18 cellular contexts compared by ENCODE assay signal in the genomic region with DNA sequence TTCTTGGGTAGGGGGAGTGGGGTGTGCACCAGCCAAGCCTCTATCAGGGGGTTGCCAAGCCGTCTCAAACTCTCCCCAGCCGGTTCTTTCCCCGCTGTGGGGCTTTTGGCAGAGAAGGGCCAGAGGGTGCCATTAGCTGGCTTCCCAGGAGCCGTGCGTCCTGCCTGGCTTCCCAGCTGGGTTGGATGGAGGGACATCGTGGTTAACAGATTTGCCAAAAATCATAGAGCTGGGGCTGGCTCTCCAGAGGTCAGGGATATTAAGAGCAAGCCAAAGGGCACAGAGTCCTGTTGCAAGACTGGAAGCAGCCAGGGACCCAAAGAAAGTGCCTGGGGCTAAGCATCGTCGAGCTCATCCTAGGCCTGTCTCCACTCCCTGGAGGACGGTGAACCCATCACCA.
DNase-seq lines count a peak whose midpoint lies in the region; ATAC-seq and TF ChIP-seq lines count a peak whose summit lies in the region.
"Had no signal": no experiment of that assay in that cellular context is flagged by ENCODE, and none has a peak within 500 bp of the region (broad histone marks: within the 10 kb centered on the region; RNA-seq: fewer than 3 reads in every experiment).

No MANE protein-coding gene starts in this region.

- 94 to 95% methylated on average over 9 of the region's 9 CpGs for WGBS in esophagus, 2 donors
- 91% methylated on average over 6 of the region's 9 CpGs for WGBS in mesenchymal stem cell

- no peaks in the 10 kb centered on the region for H3K79me2 ChIP-seq in Loucy (ENCODE audit: insufficient read depth, low read length)

- DNase-seq in mesenchymal stem cell (no peak), NCI-H345 (lab: John Stamatoyannopoulos, UW) (no peak), EL (no peak)
- DNase-seq: ACHN; BE2C; CD4-positive, alpha-beta memory T cell; DMS153; DMS79; GF-D8; GOT3; H7; HFFc6; IMR-90 had no signal

- no peaks in the 10 kb centered on the region for H4K20me1 ChIP-seq in Loucy (ENCODE audit: insufficient read depth, low read length, poor library complexity, severe bottlenecking)

- no peak overlapping the region for H3K23ac ChIP-seq in mesenchymal stem cell (ENCODE audit: low read length in 2 of 2)

- H3K9me2 ChIP-seq in Loucy (replicated peaks; ENCODE audit: low read depth, low read length) = no peaks in the 10 kb centered on the region

- no peak for ATAC-seq in GM18858 (IDR thresholded peaks at IDR 0.05; ENCODE audit: unreplicated experiment)
- ATAC-seq: HCT116 had no signal

- H4K8ac ChIP-seq in mesenchymal stem cell (ENCODE audit: low read length) = no peak overlapping the region

- H2BK5ac ChIP-seq in mesenchymal stem cell (ENCODE audit: low read depth, low read length, poor library complexity, severe bottlenecking) = no peak overlapping the region

- peak overlapping the region; percentile 5 to 76 for H3K27ac ChIP-seq in esophagus (ENCODE audit: low read depth in 2 of 2, low read length in 1 of 2)
- H3K27ac ChIP-seq in mesenchymal stem cell (ENCODE audit: low read length, poor library complexity, severe bottlenecking) = no peak overlapping the region
- H3K27ac ChIP-seq: HL-60 had no signal

- H3K4me2 ChIP-seq in Loucy (ENCODE audit: low read depth, low read length, poor library complexity, severe bottlenecking) = no peak overlapping the region
- no peak overlapping the region for H3K4me2 ChIP-seq in mesenchymal stem cell (ENCODE audit: low read length, poor library complexity, severe bottlenecking)

- H3F3A ChIP-seq in Loucy (ENCODE audit: low read depth) = no peaks in the 10 kb centered on the region

- H3K9ac ChIP-seq in Loucy (ENCODE audit: low read depth, low read length, poor library complexity, severe bottlenecking) (peak overlapping the region; percentile 78), mesenchymal stem cell (ENCODE audit: low read length) (no peak overlapping the region)

- H2BK120ac ChIP-seq in mesenchymal stem cell (ENCODE audit: low read depth, low read length) = no peak overlapping the region

- H3K9me3 ChIP-seq in Loucy (ENCODE audit: insufficient read depth, low read depth, low read length) (no peaks in the 10 kb centered on the region), esophagus (ENCODE audit: control insufficient read depth in 2 of 2, insufficient read depth in 1 of 2, low read depth in 1 of 2, low read length in 1 of 2) (no peaks in the 10 kb centered on the region), mesenchymal stem cell (ENCODE audit: control insufficient read depth, low read length) (peaks cover 3% of the 10 kb centered on the region)
- H3K9me3 ChIP-seq: BE2C had no signal

- no peak overlapping the region for H3K18ac ChIP-seq in mesenchymal stem cell (ENCODE audit: low read depth in 1 of 2, low read length in 2 of 2)

- TF ChIP-seq CTCF in Loucy (conservative IDR thresholded peaks at IDR 0.05; ENCODE audit: low read length) = no peak

- H3K4me3 ChIP-seq in Loucy (ENCODE audit: low read length, poor library complexity, severe bottlenecking) = no peak overlapping the region
- no peak overlapping the region for H3K4me3 ChIP-seq in esophagus (ENCODE audit: low read depth in 1 of 2, low read length in 2 of 2)
- H3K4me3 ChIP-seq in mesenchymal stem cell (ENCODE audit: insufficient read depth in 1 of 2, low read depth in 1 of 2, low read length in 2 of 2) = no peak overlapping the region

- H3K27me3 ChIP-seq in Loucy (ENCODE audit: insufficient read depth, low read length, poor library complexity, severe bottlenecking) = no peaks in the 10 kb centered on the region
- no peaks in the 10 kb centered on the region for H3K27me3 ChIP-seq in esophagus (ENCODE audit: control insufficient read depth in 1 of 2, insufficient read depth in 2 of 2, low read length in 2 of 2)
- H3K27me3 ChIP-seq in mesenchymal stem cell (ENCODE audit: control insufficient read depth in 1 of 2, insufficient read depth in 1 of 2, low read length in 2 of 2) = peaks cover 9 to 81% of the 10 kb centered on the region in 2 experiments
- H3K27me3 ChIP-seq: BE2C had no signal

- H3K36me3 ChIP-seq in Loucy (ENCODE audit: insufficient read depth, low read length) = no peaks in the 10 kb centered on the region
- H3K36me3 ChIP-seq in esophagus (ENCODE audit: control insufficient read depth in 2 of 2, insufficient read depth in 2 of 2, low read length in 1 of 2) = no peaks in the 10 kb centered on the region
- no peaks in the 10 kb centered on the region for H3K36me3 ChIP-seq in mesenchymal stem cell (ENCODE audit: control insufficient read depth in 1 of 2, insufficient read depth in 2 of 2, low read depth in 1 of 2, low read length in 2 of 2)
- H3K36me3 ChIP-seq: BE2C had no signal

- no peak overlapping the region for H4K91ac ChIP-seq in mesenchymal stem cell (ENCODE audit: low read length)

- H2AFZ ChIP-seq in Loucy (ENCODE audit: low read length) (no peak overlapping the region), mesenchymal stem cell (ENCODE audit: low read depth, low read length) (no peak overlapping the region)

- no peak overlapping the region for H3K4ac ChIP-seq in mesenchymal stem cell (ENCODE audit: low read depth in 1 of 2, low read length in 2 of 2)

- H3K14ac ChIP-seq in mesenchymal stem cell (ENCODE audit: low read length in 2 of 2) = no peak overlapping the region

- H3K4me1 ChIP-seq in Loucy (ENCODE audit: insufficient read depth, low read length, poor library complexity, severe bottlenecking) (peaks cover 64% of the 10 kb centered on the region), esophagus (ENCODE audit: control insufficient read depth in 2 of 2, insufficient read depth in 2 of 2, low read length in 1 of 2) (peaks cover 0 to 15% of the 10 kb centered on the region in 2 donors), mesenchymal stem cell (ENCODE audit: control insufficient read depth, insufficient read depth, low read depth, low read length) (peaks cover 12% of the 10 kb centered on the region)
- H3K4me1 ChIP-seq: BE2C had no signal

- H2BK12ac ChIP-seq in mesenchymal stem cell (ENCODE audit: low read length in 2 of 2) = no peak overlapping the region

- no peak overlapping the region for H2BK15ac ChIP-seq in mesenchymal stem cell (ENCODE audit: low read depth, poor library complexity, severe bottlenecking)

- peak overlapping the region; percentile 69 for H2AK5ac ChIP-seq in mesenchymal stem cell (ENCODE audit: low read length, severe bottlenecking)

- H3K79me1 ChIP-seq in mesenchymal stem cell (replicated peaks; ENCODE audit: low read length, poor library complexity, severe bottlenecking) = no peaks in the 10 kb centered on the region
